28 cellular contexts compared by ENCODE assay signal in the genomic region with DNA sequence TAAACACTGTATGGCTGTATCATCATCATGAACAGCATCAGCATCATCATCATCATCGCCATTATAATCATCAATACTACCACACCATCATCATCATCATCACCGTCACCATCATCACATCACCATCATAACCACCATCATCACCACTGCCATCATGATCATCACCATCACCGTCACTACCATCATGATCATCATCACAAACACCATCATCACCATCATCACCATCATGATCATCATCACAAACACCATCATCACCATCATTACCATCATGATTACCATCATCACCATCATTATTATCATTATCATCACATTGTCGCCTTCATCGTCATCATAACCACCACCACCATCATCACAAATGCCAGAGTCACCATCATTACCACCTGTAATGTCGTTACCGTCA.
"Had no signal": no experiment of that assay in that cellular context is flagged by ENCODE, and none has a peak within 500 bp of the region (broad histone marks: within the 10 kb centered on the region; RNA-seq: fewer than 3 reads in every experiment).

No MANE protein-coding gene starts in this region.

- H3K9me3 ChIP-seq: left lung, lower lobe of right lung, pancreas, prostate gland, sigmoid colon, spleen, suprapubic skin, thoracic aorta, tibial artery, upper lobe of right lung had no signal

- ATAC-seq: left colon; left lung; lower lobe of right lung; naive thymus-derived CD8-positive, alpha-beta T cell; pancreas; right cardiac atrium; stimulated activated effector memory CD8-positive, alpha-beta T cell treated with anti-CD3 and anti-CD28 coated beads, Interleukin-12 subunit alpha, Interleukin-12 subunit beta, amount 100 ng/mL, for 72 hours; upper lobe of right lung had no signal

- H3K4me3 ChIP-seq: left lung, lower lobe of right lung, pancreas, prostate gland, sigmoid colon, spleen, suprapubic skin, thoracic aorta, tibial artery, upper lobe of right lung had no signal

- FAIRE-seq: islet of Langerhans, kidney, pancreas, small intestine, urothelium cell line had no signal

- H3K36me3 ChIP-seq: left lung, lower lobe of right lung, pancreas, prostate gland, sigmoid colon, spleen, suprapubic skin, thoracic aorta, tibial artery, upper lobe of right lung had no signal

- DNase-seq: hypothalamus; immature natural killer cell; kidney; left colon; left lung; lower lobe of right lung; mammary epithelial cell; mesenchymal stem cell; naive thymus-derived CD8-positive, alpha-beta T cell; nucleus accumbens; pancreas; posterior cingulate gyrus; retina; right cardiac atrium; sigmoid colon; small intestine; spleen; stimulated activated CD4-positive, alpha-beta T cell treated with anti-CD3 and anti-CD28 coated beads, Interleukin-4, amount 100 ng/mL, for 24 hours; stimulated activated naive CD4-positive, alpha-beta T cell; tibial artery; trophoblast cell; upper lobe of right lung had no signal

- H3K27me3 ChIP-seq: left lung, sigmoid colon, spleen, suprapubic skin, tibial artery, upper lobe of right lung had no signal

- H3K4me1 ChIP-seq: left lung, lower lobe of right lung, pancreas, prostate gland, sigmoid colon, spleen, suprapubic skin, tibial artery, upper lobe of right lung had no signal

- H3K27ac ChIP-seq: left lung, lower lobe of right lung, pancreas, prostate gland, sigmoid colon, spleen, suprapubic skin, thoracic aorta, tibial artery, upper lobe of right lung had no signal
